10 cellular contexts compared by ENCODE assay signal in genomic region chr18:74631242-74632087, GRCh38. TPM values are rescaled to one million over a fixed set of nuclear protein-coding genes. Genes with fewer than 3 reads are reported as not detected.
DNase-seq lines count a peak whose midpoint lies in the region; ATAC-seq lines count a peak whose summit lies in the region.
"Had no signal": no experiment of that assay in that cellular context is flagged by ENCODE, and none has a peak within 500 bp of the region (broad histone marks: within the 10 kb centered on the region; RNA-seq: fewer than 3 reads in every experiment).

No MANE protein-coding gene starts in this region.

- DNase-seq in activated naive CD4-positive, alpha-beta T cell treated with anti-CD3 and anti-CD28 coated beads, Interleukin-2, amount 10 ng/mL, durations not matched to agents 7 days and 5 days: peak; percentile 58
- no peak for DNase-seq in activated naive CD4-positive, alpha-beta T cell treated with Interleukin-2 at 50 U/mL for 16 hours
- DNase-seq in T-cell (peak in 29 of 34 experiments; percentile 6 to 81 (median 30)), NCI-H345 treated with DMSO at 0.1 percent for 48 hours (lab: John Stamatoyannopoulos, UW; ENCODE audit: unreplicated experiment) (no peak)
- no peak for DNase-seq in stimulated activated naive CD8-positive, alpha-beta T cell treated with anti-CD3 and anti-CD28 coated beads, Interleukin-15, Interleukin-2, amounts not matched to agents 100 U/mL and 50 U/mL, for 24 hours
- DNase-seq: amniotic stem cell, left ventricle myocardium inferior had no signal

- POLR2A ChIA-PET in T-cell (lab: Charles Lee): interaction anchor here in 1 of 2 donors (0.7 kb wide), 1 partner anchor 788 kb away, joined by 3 read pairs; no protein-coding TSS in a partner anchor

- intact Hi-C loops in dendritic cell treated with granulocyte-macrophage colony-stimulating factor and Interleukin-4, amounts not matched to agents 40 ng/mL and 50 ng/mL, for 4 days (cut with micrococcal nuclease): no loop called here

- H3K27me3 Mint-ChIP-seq in activated naive CD4-positive, alpha-beta T cell treated with anti-CD3 and anti-CD28 coated beads, Interleukin-2, amount 10 ng/mL, durations not matched to agents 7 days and 5 days: no peaks in the 10 kb centered on the region
- H3K27me3 Mint-ChIP-seq in T-cell: no peaks in the 10 kb centered on the region
- no peaks in the 10 kb centered on the region for H3K27me3 Mint-ChIP-seq in dendritic cell treated with granulocyte-macrophage colony-stimulating factor and Interleukin-4, amounts not matched to agents 40 ng/mL and 50 ng/mL, for 4 days

- H3K4me3 Mint-ChIP-seq in activated naive CD4-positive, alpha-beta T cell treated with anti-CD3 and anti-CD28 coated beads, Interleukin-2, amount 10 ng/mL, durations not matched to agents 7 days and 5 days: peak overlapping the region; percentile 70
- peak overlapping the region; percentile 69 to 78 (median 71) for H3K4me3 Mint-ChIP-seq in T-cell
- no peak overlapping the region for H3K4me3 Mint-ChIP-seq in dendritic cell treated with granulocyte-macrophage colony-stimulating factor and Interleukin-4, amounts not matched to agents 40 ng/mL and 50 ng/mL, for 4 days

- ATAC-seq in T-cell (replicated peaks in 1 of 4) (peak; percentile 83 to 95 (median 92)), GM21786 (IDR thresholded peaks at IDR 0.05; ENCODE audit: unreplicated experiment) (no peak), GM21390 (IDR thresholded peaks at IDR 0.05; ENCODE audit: unreplicated experiment) (no peak)
- peak; percentile 56 for ATAC-seq in stimulated activated naive CD8-positive, alpha-beta T cell treated with anti-CD3 and anti-CD28 coated beads, Interleukin-15, Interleukin-2, amounts not matched to agents 100 U/mL and 50 U/mL, for 24 hours

- peaks cover 38% of the 10 kb centered on the region for H3K36me3 Mint-ChIP-seq in activated naive CD4-positive, alpha-beta T cell treated with anti-CD3 and anti-CD28 coated beads, Interleukin-2, amount 10 ng/mL, durations not matched to agents 7 days and 5 days
- H3K36me3 Mint-ChIP-seq in T-cell: peaks cover 27% of the 10 kb centered on the region
- H3K36me3 Mint-ChIP-seq in dendritic cell treated with granulocyte-macrophage colony-stimulating factor and Interleukin-4, amounts not matched to agents 40 ng/mL and 50 ng/mL, for 4 days (ENCODE audit: low read depth): peaks cover 40% of the 10 kb centered on the region

- H3K27ac Mint-ChIP-seq in activated naive CD4-positive, alpha-beta T cell treated with anti-CD3 and anti-CD28 coated beads, Interleukin-2, amount 10 ng/mL, durations not matched to agents 7 days and 5 days: peak overlapping the region; percentile 98
- H3K27ac Mint-ChIP-seq in T-cell: peak overlapping the region; percentile 97 to 98
- peak overlapping the region; percentile 64 for H3K27ac Mint-ChIP-seq in dendritic cell treated with granulocyte-macrophage colony-stimulating factor and Interleukin-4, amounts not matched to agents 40 ng/mL and 50 ng/mL, for 4 days

- peaks cover 46% of the 10 kb centered on the region for H3K4me1 Mint-ChIP-seq in activated naive CD4-positive, alpha-beta T cell treated with anti-CD3 and anti-CD28 coated beads, Interleukin-2, amount 10 ng/mL, durations not matched to agents 7 days and 5 days
- peaks cover 53 to 74% (median 59%) of the 10 kb centered on the region in 3 donors for H3K4me1 Mint-ChIP-seq in T-cell
- H3K4me1 Mint-ChIP-seq in dendritic cell treated with granulocyte-macrophage colony-stimulating factor and Interleukin-4, amounts not matched to agents 40 ng/mL and 50 ng/mL, for 4 days (ENCODE audit: low read depth): peaks cover 41% of the 10 kb centered on the region

- H3K9me3 Mint-ChIP-seq in activated naive CD4-positive, alpha-beta T cell treated with anti-CD3 and anti-CD28 coated beads, Interleukin-2, amount 10 ng/mL, durations not matched to agents 7 days and 5 days: no peaks in the 10 kb centered on the region
- H3K9me3 Mint-ChIP-seq in T-cell: no peaks in the 10 kb centered on the region
- H3K9me3 Mint-ChIP-seq in dendritic cell treated with granulocyte-macrophage colony-stimulating factor and Interleukin-4, amounts not matched to agents 40 ng/mL and 50 ng/mL, for 4 days: no peaks in the 10 kb centered on the region

- CTCF ChIA-PET in activated naive CD4-positive, alpha-beta T cell treated with anti-CD3 and anti-CD28 coated beads, Interleukin-2, amount 10 ng/mL, durations not matched to agents 7 days and 5 days (lab: Charles Lee): interaction anchor here (0.9 kb wide), 1 partner anchor 9 kb away, joined by 3 read pairs; no protein-coding TSS in a partner anchor
- CTCF ChIA-PET in T-cell (lab: Charles Lee): interaction anchor here (0.6 to 0.7 kb wide), 4 partner anchors 8 to 592 kb away, joined by 3 to 4 read pairs (median 4); no protein-coding TSS in a partner anchor

RNA-seq across cellular contexts. Expression of gene ZNF407, which starts 33.8 kb away (rescaled TPM):
- total RNA-seq in T-cell: 10 to 100 TPM; 22.9 to 37.4 (median 24.4) TPM

Comparison
In these comparisons a context has a peak if more than half of its experiments do, and no peak if none do; other contexts are left out.
1. DNase-seq: peak in activated naive CD4-positive, alpha-beta T cell treated with anti-CD3 and anti-CD28 coated beads, Interleukin-2, amount 10 ng/mL, durations not matched to agents 7 days and 5 days (single experiment) and T-cell (29 of 34); none in activated naive CD4-positive, alpha-beta T cell treated with Interleukin-2 at 50 U/mL for 16 hours (single experiment), stimulated activated naive CD8-positive, alpha-beta T cell treated with anti-CD3 and anti-CD28 coated beads, Interleukin-15, Interleukin-2, amounts not matched to agents 100 U/mL and 50 U/mL, for 24 hours (single experiment) and NCI-H345 treated with DMSO at 0.1 percent for 48 hours (single experiment).
2. ATAC-seq: peak in T-cell (4 of 4) and stimulated activated naive CD8-positive, alpha-beta T cell treated with anti-CD3 and anti-CD28 coated beads, Interleukin-15, Interleukin-2, amounts not matched to agents 100 U/mL and 50 U/mL, for 24 hours (single experiment); none in GM21786 (single experiment) and GM21390 (single experiment).
3. Peak in every context shown above with its lines, with median percentiles within 50 percentile points of each other: H3K27ac Mint-ChIP-seq.